In genomic region chr9:133649194-133649593, GRCh38 we compare ENCODE assay signal across 24 cellular contexts. TPM values are rescaled to one million over a fixed set of nuclear protein-coding genes. Genes with fewer than 3 reads are reported as not detected.
DNase-seq lines count a peak whose midpoint lies in the region; ATAC-seq, FAIRE-seq and TF ChIP-seq lines count a peak whose summit lies in the region.
"Had no signal": no experiment of that assay in that cellular context is flagged by ENCODE, and none has a peak within 500 bp of the region (broad histone marks: within the 10 kb centered on the region; RNA-seq: fewer than 3 reads in every experiment).

No MANE protein-coding gene starts in this region.

- no peak for TF ChIP-seq RAD21 in K562 (CRISPR knock-in tag; conservative IDR thresholded peaks at IDR 0.05 in 1 of 2, IDR thresholded peaks at IDR 0.05 in 1 of 2)
- TF ChIP-seq RAD21 in H1 (IDR thresholded peaks at IDR 0.05 in 1 of 2, conservative IDR thresholded peaks at IDR 0.05 in 1 of 2; ENCODE audit: low read depth in 2 of 2, low read length in 2 of 2) = no peak

- 0 out of 2 replicates have a peak, but pooled peaks cover 1% of the 10 kb centered on the region for H3K23me2 ChIP-seq in H1 (ENCODE audit: low read depth, low read length)

- intact Hi-C loops in K562 (cut with micrococcal nuclease) = no loop called here

- H4K5ac ChIP-seq in H1 (ENCODE audit: insufficient read length, low read depth, low read length) = no peak overlapping the region

- H4K8ac ChIP-seq in H1 (ENCODE audit: extremely low read depth, insufficient read depth, low read length) = no peak overlapping the region

- no peaks in the 10 kb centered on the region for H3K9me1 ChIP-seq in K562 (ENCODE audit: control insufficient read depth, insufficient read depth, low read length)

- H3K18ac ChIP-seq in H1 (ENCODE audit: extremely low read depth, low read length) = no peak overlapping the region

- WGBS in K562 (ENCODE audit: insufficient coverage, low coverage, missing lambda C conversion rate) = 5% methylated on average over 7 of the region's 7 CpGs
- 92% methylated on average over 7 of the region's 7 CpGs; no CpG with 5 or more reads in 1 of the 2 experiments for WGBS in H1 (ENCODE audit: extremely low coverage in 1 of 2, insufficient coverage in 1 of 2, insufficient read length in 1 of 2, insufficient replicate concordance in 2 of 2, low coverage in 1 of 2, low lambda C conversion rate in 2 of 2, missing lambda C conversion rate in 1 of 2), 2 experiments

- no peaks in the 10 kb centered on the region for H3K79me2 ChIP-seq in K562 (ENCODE audit: control insufficient read depth, insufficient read depth, low read length)
- no peaks in the 10 kb centered on the region for H3K79me2 ChIP-seq in H1 (ENCODE audit: control insufficient read depth in 1 of 2, insufficient read depth in 2 of 2, low read length in 2 of 2)

- in situ Hi-C loops in K562 (cut with MboI) = no loop called here

- H3K4me2 ChIP-seq in K562 (ENCODE audit: insufficient read depth, low read length) (no peak overlapping the region), H1 (ENCODE audit: insufficient read depth in 1 of 2, low read depth in 2 of 2, low read length in 2 of 2) (no peak overlapping the region)
- H3K4me2 ChIP-seq: BLaER1 had no signal

- H2AFZ ChIP-seq in K562 (ENCODE audit: low read depth, low read length) (no peak overlapping the region), H1 (ENCODE audit: low read length) (no peak overlapping the region)

- no peak overlapping the region for H3K23ac ChIP-seq in H1 (ENCODE audit: insufficient read length)

- H2BK15ac ChIP-seq in H1 (ENCODE audit: low read length) = no peak overlapping the region

- H3K9me3 ChIP-seq in K562 (replicated peaks; ENCODE audit: control insufficient read depth, insufficient read depth, low read depth, low read length) (no peaks in the 10 kb centered on the region), H1 (ENCODE audit: insufficient read depth in 2 of 2, low read depth in 1 of 2, low read length in 1 of 2) (no peaks in the 10 kb centered on the region)
- H3K9me3 ChIP-seq: BE2C, BLaER1 had no signal

- H3K56ac ChIP-seq in H1 (replicated peaks; ENCODE audit: insufficient read length, low read depth, low read length) = no peak overlapping the region

- no peak overlapping the region for H2BK5ac ChIP-seq in H1 (ENCODE audit: low read depth, low read length)

- DNase-seq in K562 (ENCODE audit: extremely low read depth in 1 of 4, low spot score in 3 of 4) (no peak), H1 (ENCODE audit: low read depth in 1 of 2, low spot score in 2 of 2) (no peak), left lobe of liver (ENCODE audit: low spot score) (no peak), NCI-H82 (lab: John Stamatoyannopoulos, UW) (no peak)
- DNase-seq: 8988T; ACHN; BE2C; C1 segment of cervical spinal cord; Calu3; CD4-positive, alpha-beta memory T cell; CD4-positive, CD25-positive, alpha-beta regulatory T cell; CD8-positive, alpha-beta memory T cell; COR-L47; DMS79 treated with DMSO at 0.1 percent for 48 hours; GF-D8 had no signal

- TF ChIP-seq EP300 in K562 (IDR thresholded peaks at IDR 0.05; ENCODE audit: low read length) = no peak
- TF ChIP-seq EP300 in H1 (IDR thresholded peaks at IDR 0.05; ENCODE audit: borderline replicate concordance in 1 of 2, low read depth in 2 of 2, low read length in 2 of 2) = no peak

- no peak overlapping the region for H2BK20ac ChIP-seq in H1 (ENCODE audit: low read length)

- H3K9ac ChIP-seq in K562 (ENCODE audit: insufficient read depth in 1 of 2, low read depth in 2 of 2, low read length in 2 of 2) = no peak overlapping the region
- no peak overlapping the region for H3K9ac ChIP-seq in H1 (replicated peaks in 1 of 4; ENCODE audit: extremely low read depth in 1 of 4, low read depth in 3 of 4, low read length in 3 of 4)
- H3K9ac ChIP-seq: BLaER1 had no signal

- H3K4me1 ChIP-seq in K562 (replicated peaks in 1 of 2; ENCODE audit: control insufficient read depth in 2 of 2, insufficient read depth in 2 of 2, low read length in 2 of 2) (no peaks in the 10 kb centered on the region), H1 (replicated peaks in 1 of 4; ENCODE audit: control insufficient read depth in 3 of 4, insufficient read depth in 4 of 4, low read length in 3 of 4) (peaks cover 0 to 5% (median 0%) of the 10 kb centered on the region in 4 experiments; a peak in 2 of 7 replicates)
- H3K4me1 ChIP-seq: BE2C had no signal

- CTCF ChIA-PET in K562 (lab: Yijun Ruan, JAX; ENCODE audit: low intra/inter-chr PET ratio) = no interaction called here
- CTCF ChIA-PET in H1 (lab: Charles Lee; ENCODE audit: partially characterized antibody) = interaction anchor here (3.4 kb wide), 1 partner anchor 13 kb away, joined by 11 read pairs; the partner anchor contains the start of gene DBH

- BruUV-seq in K562 (replicated peaks; lab: Mats Ljungman, UMichigan) = no TSS peak

- TF ChIP-seq POLR2A in K562 (conservative IDR thresholded peaks at IDR 0.05) = no peak
- TF ChIP-seq POLR2A in H1 (IDR thresholded peaks at IDR 0.05; ENCODE audit: control extremely low read depth in 1 of 2, low read depth in 2 of 2, low read length in 2 of 2) = no peak

- no peaks in the 10 kb centered on the region; the same call in 1 of the 2 replicates for H3K79me1 ChIP-seq in H1 (ENCODE audit: low read depth, low read length)

- H3K4ac ChIP-seq in H1 (replicated peaks; ENCODE audit: insufficient read length, low read depth, low read length) = no peak overlapping the region

- peaks cover 3% of the 10 kb centered on the region for H4K20me1 ChIP-seq in K562 (replicated peaks; ENCODE audit: control insufficient read depth, insufficient read depth, low read length)
- H4K20me1 ChIP-seq in H1 (replicated peaks in 1 of 2; ENCODE audit: control insufficient read depth in 1 of 2, insufficient read depth in 2 of 2, low read length in 2 of 2) = no peaks in the 10 kb centered on the region
- H4K20me1 ChIP-seq: BLaER1 had no signal

- no peak overlapping the region for H2BK12ac ChIP-seq in H1 (ENCODE audit: low read depth, low read length)

- H3K27ac ChIP-seq in K562 (ENCODE audit: extremely low read depth, low read depth, low read length) (no peak overlapping the region), H1 (ENCODE audit: low read depth, low read length) (no peak overlapping the region)
- H3K27ac ChIP-seq: BLaER1 had no signal

- H3K4me3 ChIP-seq in K562 = no peak overlapping the region
- no peak overlapping the region for H3K4me3 ChIP-seq in H1 (ENCODE audit: extremely low read depth in 1 of 4, insufficient read depth in 2 of 4, low read depth in 3 of 4, low read length in 4 of 4)
- H3K4me3 ChIP-seq: BLaER1 had no signal

- H2AK5ac ChIP-seq in H1 (ENCODE audit: low read depth, low read length) = no peak overlapping the region

- no peak for TF ChIP-seq CTCF in K562 (IDR thresholded peaks at IDR 0.05 in 2 of 3, conservative IDR thresholded peaks at IDR 0.05 in 1 of 3; ENCODE audit: insufficient read depth in 2 of 3, low read depth in 1 of 3, low read length in 3 of 3)
- no peak for TF ChIP-seq CTCF in H1 (IDR thresholded peaks at IDR 0.05; ENCODE audit: control extremely low read depth in 1 of 3, insufficient read depth in 1 of 3, low read depth in 1 of 3, low read length in 3 of 3)

- H2BK120ac ChIP-seq in H1 (replicated peaks; ENCODE audit: low read depth, low read length) = no peak overlapping the region

- FAIRE-seq in K562 (lab: Jason Lieb, UNC) (no peak), H1 (lab: Jason Lieb, UNC) (no peak)
- FAIRE-seq: A204.1, D721Med, G401.6, GM12891, GM19239 had no signal

- H3K27me3 ChIP-seq in K562 (ENCODE audit: control insufficient read depth in 2 of 2, insufficient read depth in 2 of 2, low read length in 2 of 2) (peaks cover 12 to 67% of the 10 kb centered on the region in 2 experiments; a peak in 4 of 5 replicates), H1 (replicated peaks in 1 of 4; ENCODE audit: control insufficient read depth in 3 of 4, extremely low read depth in 1 of 4, insufficient read depth in 3 of 4, low read length in 3 of 4) (no peaks in the 10 kb centered on the region)
- H3K27me3 ChIP-seq: BE2C had no signal

- H3K36me3 ChIP-seq in K562 (ENCODE audit: control insufficient read depth, insufficient read depth, low read length) (no peaks in the 10 kb centered on the region), H1 (ENCODE audit: control insufficient read depth in 2 of 4, insufficient read depth in 4 of 4, low read length in 3 of 4) (no peaks in the 10 kb centered on the region)
- H3K36me3 ChIP-seq: BLaER1 had no signal

- no peak overlapping the region for H4K91ac ChIP-seq in H1 (replicated peaks; ENCODE audit: insufficient read length, low read length)

- no peak overlapping the region for H3K14ac ChIP-seq in H1 (ENCODE audit: insufficient read length)

- POLR2A ChIA-PET in K562 (lab: Yijun Ruan, JAX) (interaction anchor here (0.6 kb wide), 1 partner anchor 8 kb away, joined by 4 read pairs; no protein-coding TSS in a partner anchor), H1 (lab: Charles Lee; ENCODE audit: partially characterized antibody) (no interaction called here)

- ATAC-seq in K562 (no peak), left lobe of liver (no peak)

RNA-seq across cellular contexts. Expression of gene DBH, which starts 13.0 kb away (rescaled TPM):
- not detected in 2 replicates for total RNA-seq in K562 (2011; cell fraction: chromatin; rRNA removed; ENCODE audit: low replicate concordance)
- not detected in 2 replicates for total RNA-seq in K562 (2011; cell fraction: nucleolus; rRNA removed)
- total RNA-seq in K562 (2011; cell fraction: nucleoplasm; rRNA removed) = not detected in 2 replicates
- total RNA-seq in K562 (2014; rRNA removed) = not detected in 2 replicates
- not detected in 2 replicates for total RNA-seq in K562 (2014; rRNA removed; fragmentation: Illumina TruSeq; extraction: Trizol)
- total RNA-seq in K562 (2015; rRNA removed; fragmentation: Illumina TruSeq; extraction: Trizol) = not detected in 2 replicates
- not detected in 2 replicates for total RNA-seq in K562 (2021)
- polyA plus RNA-seq in K562 (2011; rRNA removed) = not detected in 2 replicates
- polyA plus RNA-seq in K562 (2011; cell fraction: cytosol; rRNA removed) = not detected in 2 replicates
- polyA plus RNA-seq in K562 (2011; cell fraction: nucleus; rRNA removed) = not detected in 2 replicates
- polyA plus RNA-seq in K562 (2012) = not detected in 2 replicates
- not detected in 2 replicates for polyA plus RNA-seq in K562 (2014; fragmentation: Illumina TruSeq; extraction: Trizol)
- not detected for polyA plus RNA-seq in K562 (2014; fragmentation: Nextera tagmentation; extraction: Ambion mirVana)
- not detected in 2 replicates for polyA plus RNA-seq in K562 (2014; rRNA removed)
- polyA minus RNA-seq in K562 (2011; rRNA and poly(A)+ RNA removed) = not detected in 2 replicates
- not detected in 2 replicates for polyA minus RNA-seq in K562 (2011; cell fraction: cytosol; rRNA and poly(A)+ RNA removed)
- not detected in 2 replicates for polyA minus RNA-seq in K562 (2011; cell fraction: nucleus; rRNA and poly(A)+ RNA removed)
- 0.29 TPM in 1 of 2 replicates, not detected in the other for total RNA-seq in H1 (2021; fragmentation: NEBNext Ultra II Directional; extraction: Animal tissue kit (Norgen Biotek cat#: 25700))
- 0.18 and 0.24 TPM in 2 replicates for polyA plus RNA-seq in H1 (2011; rRNA removed)
- 0.17 TPM for polyA plus RNA-seq in H1 (2011; cell fraction: cytosol; rRNA removed)
- polyA plus RNA-seq in H1 (2011; cell fraction: nucleus; rRNA removed) = 0.76 TPM
- polyA plus RNA-seq in H1 (2012, experiment 1 of 2) = 0.11 to 0.53 TPM (median 0.31 TPM) in 4 replicates
- 0.12 TPM for polyA plus RNA-seq in H1 (2012, experiment 2 of 2)
- 0.20 TPM for polyA plus RNA-seq in H1 (2013, experiment 1 of 2)
- 0.26 TPM for polyA plus RNA-seq in H1 (2013, experiment 2 of 2)
- 0.10 and 0.22 TPM in 2 replicates for polyA minus RNA-seq in H1 (2011; rRNA and poly(A)+ RNA removed)
- not detected for polyA minus RNA-seq in H1 (2011; cell fraction: cytosol; rRNA and poly(A)+ RNA removed)
- 0.40 TPM for polyA minus RNA-seq in H1 (2011; cell fraction: nucleus; rRNA and poly(A)+ RNA removed)
- 16.7 TPM for total RNA-seq in left lobe of liver
- total RNA-seq: A673; Calu3; CD8-positive, alpha-beta memory T cell had no signal
- polyA plus RNA-seq: AG04450; CD14-positive monocyte; CD4-positive, CD25-positive, alpha-beta regulatory T cell; CD8-positive, alpha-beta memory T cell had no signal

RNA-seq across cellular contexts. Expression of gene FAM163B, which starts 40.0 kb away (rescaled TPM):
- total RNA-seq in K562 (2011; cell fraction: chromatin; rRNA removed; ENCODE audit: low replicate concordance) = not detected in 2 replicates
- total RNA-seq in K562 (2011; cell fraction: nucleolus; rRNA removed) = not detected in 2 replicates
- not detected in 2 replicates for total RNA-seq in K562 (2011; cell fraction: nucleoplasm; rRNA removed)
- not detected in 2 replicates for total RNA-seq in K562 (2014; rRNA removed)
- total RNA-seq in K562 (2014; rRNA removed; fragmentation: Illumina TruSeq; extraction: Trizol) = not detected in 2 replicates
- not detected in 2 replicates for total RNA-seq in K562 (2015; rRNA removed; fragmentation: Illumina TruSeq; extraction: Trizol)
- not detected in 2 replicates for total RNA-seq in K562 (2021)
- not detected in 2 replicates for polyA plus RNA-seq in K562 (2011; rRNA removed)
- not detected in 2 replicates for polyA plus RNA-seq in K562 (2011; cell fraction: cytosol; rRNA removed)
- polyA plus RNA-seq in K562 (2011; cell fraction: nucleus; rRNA removed) = not detected in 2 replicates
- polyA plus RNA-seq in K562 (2012) = not detected in 2 replicates
- not detected in 2 replicates for polyA plus RNA-seq in K562 (2014; fragmentation: Illumina TruSeq; extraction: Trizol)
- not detected for polyA plus RNA-seq in K562 (2014; fragmentation: Nextera tagmentation; extraction: Ambion mirVana)
- not detected in 2 replicates for polyA plus RNA-seq in K562 (2014; rRNA removed)
- not detected in 2 replicates for polyA minus RNA-seq in K562 (2011; rRNA and poly(A)+ RNA removed)
- polyA minus RNA-seq in K562 (2011; cell fraction: cytosol; rRNA and poly(A)+ RNA removed) = not detected in 2 replicates
- not detected in 2 replicates for polyA minus RNA-seq in K562 (2011; cell fraction: nucleus; rRNA and poly(A)+ RNA removed)
- total RNA-seq in H1 (2021; fragmentation: NEBNext Ultra II Directional; extraction: Animal tissue kit (Norgen Biotek cat#: 25700)) = 0.38 and 0.63 TPM in 2 replicates
- 1.0 and 2.6 TPM in 2 replicates for polyA plus RNA-seq in H1 (2011; rRNA removed)
- 1.5 TPM for polyA plus RNA-seq in H1 (2011; cell fraction: cytosol; rRNA removed)
- 3.8 TPM for polyA plus RNA-seq in H1 (2011; cell fraction: nucleus; rRNA removed)
- polyA plus RNA-seq in H1 (2012, experiment 1 of 2) = 0.64 to 2.1 TPM (median 1.3 TPM) in 4 replicates
- polyA plus RNA-seq in H1 (2012, experiment 2 of 2) = 0.38 TPM
- 0.59 TPM for polyA plus RNA-seq in H1 (2013, experiment 1 of 2)
- polyA plus RNA-seq in H1 (2013, experiment 2 of 2) = 0.63 TPM
- polyA minus RNA-seq in H1 (2011; rRNA and poly(A)+ RNA removed) = 1.2 TPM in 2 replicates
- not detected for polyA minus RNA-seq in H1 (2011; cell fraction: cytosol; rRNA and poly(A)+ RNA removed)
- polyA minus RNA-seq in H1 (2011; cell fraction: nucleus; rRNA and poly(A)+ RNA removed) = 1.3 TPM
- total RNA-seq in left lobe of liver = 2.8 TPM
- total RNA-seq: A673; Calu3; CD4-positive, alpha-beta memory T cell; CD4-positive, CD25-positive, alpha-beta regulatory T cell; CD8-positive, alpha-beta memory T cell had no signal
- polyA plus RNA-seq: AG04450; CD14-positive monocyte; CD4-positive, alpha-beta memory T cell; CD4-positive, CD25-positive, alpha-beta regulatory T cell; CD8-positive, alpha-beta memory T cell had no signal

Comparison
In these comparisons a context has a peak if more than half of its experiments do, and no peak if none do; other contexts are left out.
1. RNA of gene DBH, which starts 13.0 kb away (total RNA-seq): 16.7 TPM in left lobe of liver (single experiment); 0.29 TPM in H1 and not detected in K562; every median in the first group is over 10 times any median in the second.